8 cellular contexts compared by ENCODE assay signal in the genomic region with DNA sequence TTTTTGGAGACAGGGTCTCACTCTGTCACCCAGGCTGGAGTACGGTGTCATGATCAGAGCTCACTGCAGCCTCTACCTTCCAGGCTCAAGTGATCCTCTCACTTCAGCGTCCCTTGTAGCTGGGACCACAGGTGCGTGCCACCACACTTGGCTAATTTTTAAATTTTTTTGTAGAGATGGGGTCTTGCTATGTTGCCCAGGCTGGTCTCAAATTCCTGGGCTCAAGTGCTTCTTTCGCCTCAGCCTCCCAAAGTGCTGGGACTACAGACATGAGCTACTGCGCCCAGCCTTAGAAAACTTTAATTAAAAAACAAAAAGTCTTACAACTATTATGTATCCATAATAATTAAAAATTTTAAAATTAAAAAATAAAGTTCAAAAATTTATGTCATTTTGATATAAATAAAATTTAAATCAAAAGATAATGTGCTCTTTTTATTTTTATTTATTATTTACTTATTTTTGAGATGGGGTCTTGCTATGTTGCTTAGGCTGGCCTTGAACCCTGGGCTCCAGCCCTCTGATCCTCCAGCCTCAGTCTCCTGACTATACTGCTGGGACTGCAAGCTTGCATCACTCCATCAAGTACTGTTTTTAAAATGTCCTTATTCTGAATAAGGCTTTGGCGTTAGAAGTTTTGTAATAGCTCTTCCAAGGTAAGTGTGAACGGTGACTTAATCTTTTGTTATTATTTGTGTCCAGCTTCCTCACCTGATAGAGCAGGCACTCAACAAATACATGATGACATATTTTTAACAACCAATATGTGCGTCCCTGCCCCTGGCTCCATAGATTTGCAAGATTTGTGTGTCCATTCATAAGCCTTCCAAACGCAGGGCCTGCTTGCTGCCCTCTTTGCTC. TPM values are rescaled to one million over a fixed set of nuclear protein-coding genes. Genes with fewer than 3 reads are reported as not detected.
DNase-seq lines count a peak whose midpoint lies in the region; ATAC-seq, FAIRE-seq and TF ChIP-seq lines count a peak whose summit lies in the region.

No MANE protein-coding gene starts in this region.

- H3K36me3 ChIP-seq in HUES64 (ENCODE audit: insufficient read depth, low read length) (peaks cover 7% of the 10 kb centered on the region), K562 (ENCODE audit: control insufficient read depth, insufficient read depth, low read length) (peaks cover 25% of the 10 kb centered on the region; the same call in 2 of the 3 replicates), right lobe of liver (peaks cover 0 to 25% (median 0%) of the 10 kb centered on the region in 4 donors), upper lobe of right lung (peaks cover 21% of the 10 kb centered on the region)

- no peak overlapping the region for H3K27ac ChIP-seq in HUES64 (ENCODE audit: low read depth, low read length)
- H3K27ac ChIP-seq in K562 (ENCODE audit: extremely low read depth, low read depth, low read length): peak overlapping the region; percentile 97
- peak overlapping the region; percentile 88 to 91 (median 89) for H3K27ac ChIP-seq in right lobe of liver
- peak overlapping the region; percentile 98 for H3K27ac ChIP-seq in upper lobe of right lung

- H3K27me3 ChIP-seq in HUES64 (ENCODE audit: insufficient read depth, low read length) (no peaks in the 10 kb centered on the region), K562 (ENCODE audit: control insufficient read depth in 2 of 2, insufficient read depth in 2 of 2, low read length in 2 of 2) (no peaks in the 10 kb centered on the region), right lobe of liver (no peaks in the 10 kb centered on the region), upper lobe of right lung (no peaks in the 10 kb centered on the region)

- peak overlapping the region; percentile 95 for H3K4me2 ChIP-seq in K562 (ENCODE audit: insufficient read depth, low read length)

- H3K9me3 ChIP-seq in HUES64 (ENCODE audit: insufficient read depth, low read depth, low read length): peaks cover 7% of the 10 kb centered on the region; the same call in 1 of the 2 replicates
- peaks cover 3% of the 10 kb centered on the region for H3K9me3 ChIP-seq in K562 (replicated peaks; ENCODE audit: control insufficient read depth, insufficient read depth, low read depth, low read length)
- no peaks in the 10 kb centered on the region for H3K9me3 ChIP-seq in right lobe of liver
- H3K9me3 ChIP-seq in upper lobe of right lung: no peaks in the 10 kb centered on the region

- TF ChIP-seq CTCF in K562 (IDR thresholded peaks at IDR 0.05 in 2 of 3, conservative IDR thresholded peaks at IDR 0.05 in 1 of 3; ENCODE audit: insufficient read depth in 2 of 3, low read depth in 1 of 3, low read length in 3 of 3) (no peak), right lobe of liver (IDR thresholded peaks at IDR 0.05) (no peak), upper lobe of right lung (IDR thresholded peaks at IDR 0.05) (no peak)

- no peak for TF ChIP-seq EP300 in K562 (IDR thresholded peaks at IDR 0.05; ENCODE audit: low read length)

- TF ChIP-seq POLR2A in K562 (conservative IDR thresholded peaks at IDR 0.05) (no peak), right lobe of liver (IDR thresholded peaks at IDR 0.05) (no peak)

- BruUV-seq in K562 (replicated peaks; lab: Mats Ljungman, UMichigan): no TSS peak

- no peak for TF ChIP-seq RAD21 in K562 (CRISPR knock-in tag; conservative IDR thresholded peaks at IDR 0.05 in 1 of 2, IDR thresholded peaks at IDR 0.05 in 1 of 2)

- POLR2A ChIA-PET in K562 (lab: Yijun Ruan, JAX): interaction anchor here (0.5 to 3.3 kb wide), 13 partner anchors 8 to 474 kb away, joined by 3 to 23 read pairs (median 4); a partner anchor contains a TSS

- CTCF ChIA-PET in K562 (lab: Yijun Ruan, JAX; ENCODE audit: low intra/inter-chr PET ratio): interaction anchor here (3.3 kb wide), 1 partner anchor 47 kb away, joined by 25 read pairs; a partner anchor contains a TSS

- intact Hi-C loops in K562 (cut with micrococcal nuclease) (loop anchor here (2.0 kb wide), 2 partner anchors 15 to 163 kb away; a partner anchor contains a TSS), right lobe of liver (cut with DNase I) (no loop called here), upper lobe of right lung (cut with DNase I) (loop anchor here (10.0 kb wide), 1 partner anchor 163 kb away; a partner anchor contains a TSS)

- no peaks in the 10 kb centered on the region for H3K9me1 ChIP-seq in K562 (ENCODE audit: control insufficient read depth, insufficient read depth, low read length)

- no peak; the same call in 2 of the 3 replicates for ATAC-seq in K562
- peak in 3 of 4 donors; percentile 9 to 37 (median 14) for ATAC-seq in right lobe of liver
- peak; percentile 19 for ATAC-seq in upper lobe of right lung
- no peak for ATAC-seq in HG02678 (IDR thresholded peaks at IDR 0.05; ENCODE audit: unreplicated experiment)

- 89% methylated on average over 9 of the region's 9 CpGs for WGBS in HUES64
- WGBS in K562 (ENCODE audit: insufficient coverage, low coverage, missing lambda C conversion rate): 57% methylated on average over 9 of the region's 9 CpGs
- 50% methylated on average over 7 of the region's 9 CpGs for WGBS in right lobe of liver (ENCODE audit: insufficient coverage, low coverage, low lambda C conversion rate, missing lambda C conversion rate)

- DNase-seq in AML-193 (lab: John Stamatoyannopoulos, UW) (peak; percentile 25 to 26), K562 (ENCODE audit: extremely low read depth in 1 of 4, low spot score in 3 of 4) (peak in 1 of 4 experiments; percentile 32), right lobe of liver (no peak), upper lobe of right lung (peak; percentile 17), DMS114 treated with DMSO at 0.1 percent for 48 hours (lab: John Stamatoyannopoulos, UW; ENCODE audit: unreplicated experiment) (no peak), NCI-H1930 (lab: John Stamatoyannopoulos, UW) (no peak)

- H3K4me3 ChIP-seq in HUES64 (ENCODE audit: low read length): peak overlapping the region; percentile 83
- peak overlapping the region; percentile 75 for H3K4me3 ChIP-seq in K562
- peak overlapping the region; percentile 69 to 89 (median 74) for H3K4me3 ChIP-seq in right lobe of liver
- H3K4me3 ChIP-seq in upper lobe of right lung: peak overlapping the region; percentile 77

- H2AFZ ChIP-seq in K562 (ENCODE audit: low read depth, low read length): peak overlapping the region; percentile 85

- FAIRE-seq in K562 (lab: Jason Lieb, UNC): peak; percentile 6

- H3K79me2 ChIP-seq in K562 (ENCODE audit: control insufficient read depth, insufficient read depth, low read length): peaks cover 41% of the 10 kb centered on the region

- H3K9ac ChIP-seq in HUES64 (ENCODE audit: low read depth, low read length) (peak overlapping the region; percentile 84), K562 (ENCODE audit: insufficient read depth in 1 of 2, low read depth in 2 of 2, low read length in 2 of 2) (peak overlapping the region; percentile 87 to 91)

- H4K20me1 ChIP-seq in K562 (replicated peaks; ENCODE audit: control insufficient read depth, insufficient read depth, low read length): no peaks in the 10 kb centered on the region

- H3K4me1 ChIP-seq in HUES64 (ENCODE audit: insufficient read depth, low read length): 0 out of 2 replicates have a peak, but pooled peaks cover 3% of the 10 kb centered on the region
- H3K4me1 ChIP-seq in K562 (replicated peaks in 1 of 2; ENCODE audit: control insufficient read depth in 2 of 2, insufficient read depth in 2 of 2, low read length in 2 of 2): peaks cover 6 to 16% of the 10 kb centered on the region in 2 experiments
- peaks cover 0 to 46% (median 21%) of the 10 kb centered on the region in 4 donors for H3K4me1 ChIP-seq in right lobe of liver
- peaks cover 19% of the 10 kb centered on the region for H3K4me1 ChIP-seq in upper lobe of right lung

- in situ Hi-C loops in K562 (cut with MboI): no loop called here

RNA-seq across cellular contexts. Expression of a gene that starts 1.6 kb away (rescaled TPM):
- polyA plus RNA-seq in HUES64 (2013, experiment 1 of 2): 5.0 TPM
- polyA plus RNA-seq in HUES64 (2013, experiment 2 of 2): 8.1 TPM
- total RNA-seq in K562 (2011; cell fraction: chromatin; rRNA removed; ENCODE audit: low replicate concordance): 21.5 and 28.9 TPM in 2 replicates
- total RNA-seq in K562 (2011; cell fraction: nucleolus; rRNA removed): 28.0 and 30.3 TPM in 2 replicates
- total RNA-seq in K562 (2011; cell fraction: nucleoplasm; rRNA removed): 31.4 and 33.9 TPM in 2 replicates
- total RNA-seq in K562 (2014; rRNA removed) (9.5 and 13.6 TPM in 2 replicates), K562 (2014; rRNA removed; fragmentation: Illumina TruSeq; extraction: Trizol) (3.6 and 5.4 TPM in 2 replicates), K562 (2015; rRNA removed; fragmentation: Illumina TruSeq; extraction: Trizol) (7.6 and 8.0 TPM in 2 replicates), K562 (2021) (6.9 and 9.1 TPM in 2 replicates), right lobe of liver (100 to 1,000 TPM; 202 to 236 (median 216) TPM), upper lobe of right lung (91.6 TPM)
- polyA plus RNA-seq in K562 (2011; rRNA removed) (6.3 and 6.8 TPM in 2 replicates), K562 (2014; fragmentation: Illumina TruSeq; extraction: Trizol) (7.3 and 8.8 TPM in 2 replicates), K562 (2014; fragmentation: Nextera tagmentation; extraction: Ambion mirVana) (1 to 10 TPM; 1.4 to 1.9 TPM), K562 (2014; rRNA removed) (10.7 and 13.7 TPM in 2 replicates)
- polyA plus RNA-seq in K562 (2011; cell fraction: cytosol; rRNA removed): 7.0 and 15.3 TPM in 2 replicates
- polyA plus RNA-seq in K562 (2011; cell fraction: nucleus; rRNA removed): 15.2 and 31.3 TPM in 2 replicates
- 5.0 and 22.5 TPM in 2 replicates for polyA plus RNA-seq in K562 (2012)
- 4.2 and 6.3 TPM in 2 replicates for polyA minus RNA-seq in K562 (2011; rRNA and poly(A)+ RNA removed)
- 6.9 and 12.2 TPM in 2 replicates for polyA minus RNA-seq in K562 (2011; cell fraction: cytosol; rRNA and poly(A)+ RNA removed)
- 13.3 and 14.9 TPM in 2 replicates for polyA minus RNA-seq in K562 (2011; cell fraction: nucleus; rRNA and poly(A)+ RNA removed)

RNA-seq across cellular contexts. Expression of a gene that starts 15.2 kb away (rescaled TPM):
- polyA plus RNA-seq in HUES64 (2013, experiment 1 of 2): 4.5 TPM
- polyA plus RNA-seq in HUES64 (2013, experiment 2 of 2): 6.3 TPM
- 1.5 and 1.9 TPM in 2 replicates for total RNA-seq in K562 (2011; cell fraction: chromatin; rRNA removed; ENCODE audit: low replicate concordance)
- 0.50 and 0.66 TPM in 2 replicates for total RNA-seq in K562 (2011; cell fraction: nucleolus; rRNA removed)
- total RNA-seq in K562 (2011; cell fraction: nucleoplasm; rRNA removed): 0.37 and 1.8 TPM in 2 replicates
- total RNA-seq in K562 (2014; rRNA removed) (0.16 and 1.0 TPM in 2 replicates), K562 (2014; rRNA removed; fragmentation: Illumina TruSeq; extraction: Trizol) (0.13 and 0.33 TPM in 2 replicates), K562 (2015; rRNA removed; fragmentation: Illumina TruSeq; extraction: Trizol) (0.14 and 0.19 TPM in 2 replicates), K562 (2021) (0.96 and 1.0 TPM in 2 replicates), right lobe of liver (1,000 to 10,000 TPM; 1,157 to 2,557 (median 1,950) TPM), upper lobe of right lung (367 TPM)
- polyA plus RNA-seq in K562 (2011; rRNA removed) (0.33 and 0.81 TPM in 2 replicates), K562 (2014; fragmentation: Illumina TruSeq; extraction: Trizol) (0.33 and 0.36 TPM in 2 replicates), K562 (2014; fragmentation: Nextera tagmentation; extraction: Ambion mirVana) (under 1 TPM in 1 of 2 experiments, not detected in 1; 0.07 TPM), K562 (2014; rRNA removed) (0.11 and 0.53 TPM in 2 replicates)
- polyA plus RNA-seq in K562 (2011; cell fraction: cytosol; rRNA removed): 0.42 and 0.77 TPM in 2 replicates
- polyA plus RNA-seq in K562 (2011; cell fraction: nucleus; rRNA removed): 1.4 and 2.8 TPM in 2 replicates
- polyA plus RNA-seq in K562 (2012): 0.20 and 0.98 TPM in 2 replicates
- 0.28 and 0.99 TPM in 2 replicates for polyA minus RNA-seq in K562 (2011; rRNA and poly(A)+ RNA removed)
- polyA minus RNA-seq in K562 (2011; cell fraction: cytosol; rRNA and poly(A)+ RNA removed): 1.5 TPM in 1 of 2 replicates, not detected in the other
- 0.40 and 0.67 TPM in 2 replicates for polyA minus RNA-seq in K562 (2011; cell fraction: nucleus; rRNA and poly(A)+ RNA removed)

RNA-seq across cellular contexts. Expression of a gene that starts 21.3 kb away (rescaled TPM):
- polyA plus RNA-seq in HUES64 (2013, experiment 1 of 2): 1.4 TPM
- polyA plus RNA-seq in HUES64 (2013, experiment 2 of 2): 1.5 TPM
- total RNA-seq in K562 (2011; cell fraction: chromatin; rRNA removed; ENCODE audit: low replicate concordance): 9.0 and 19.8 TPM in 2 replicates
- 11.1 and 12.5 TPM in 2 replicates for total RNA-seq in K562 (2011; cell fraction: nucleolus; rRNA removed)
- total RNA-seq in K562 (2011; cell fraction: nucleoplasm; rRNA removed): 7.3 and 12.5 TPM in 2 replicates
- 8.6 and 10.6 TPM in 2 replicates for total RNA-seq in K562 (2014; rRNA removed)
- 8.1 and 11.4 TPM in 2 replicates for total RNA-seq in K562 (2014; rRNA removed; fragmentation: Illumina TruSeq; extraction: Trizol)
- total RNA-seq in K562 (2015; rRNA removed; fragmentation: Illumina TruSeq; extraction: Trizol): 10.5 and 10.9 TPM in 2 replicates
- total RNA-seq in K562 (2021): 11.1 and 15.7 TPM in 2 replicates
- 9.1 and 12.0 TPM in 2 replicates for polyA plus RNA-seq in K562 (2011; rRNA removed)
- polyA plus RNA-seq in K562 (2011; cell fraction: cytosol; rRNA removed): 12.2 and 14.5 TPM in 2 replicates
- polyA plus RNA-seq in K562 (2011; cell fraction: nucleus; rRNA removed): 19.6 and 20.2 TPM in 2 replicates
- 10.1 and 19.0 TPM in 2 replicates for polyA plus RNA-seq in K562 (2012)
- 18.7 and 22.1 TPM in 2 replicates for polyA plus RNA-seq in K562 (2014; fragmentation: Illumina TruSeq; extraction: Trizol)
- polyA plus RNA-seq in K562 (2014; fragmentation: Nextera tagmentation; extraction: Ambion mirVana): 10 to 100 TPM; 12.1 to 22.5 TPM
- 12.2 and 12.5 TPM in 2 replicates for polyA plus RNA-seq in K562 (2014; rRNA removed)
- polyA minus RNA-seq in K562 (2011; rRNA and poly(A)+ RNA removed): 22.9 and 30.5 TPM in 2 replicates
- polyA minus RNA-seq in K562 (2011; cell fraction: cytosol; rRNA and poly(A)+ RNA removed): 6.6 and 10.7 TPM in 2 replicates
- polyA minus RNA-seq in K562 (2011; cell fraction: nucleus; rRNA and poly(A)+ RNA removed): 3.0 and 11.4 TPM in 2 replicates
- total RNA-seq in right lobe of liver: 100 to 1,000 TPM in 3 of 6 experiments, 10 to 100 TPM in 3; 44.1 to 239 (median 98.2) TPM
- total RNA-seq in upper lobe of right lung: 7.1 TPM

RNA-seq across cellular contexts. Expression of a gene that starts 22.8 kb away (rescaled TPM):
- polyA plus RNA-seq in HUES64 (2013, experiment 1 of 2): 16.1 TPM
- 15.6 TPM for polyA plus RNA-seq in HUES64 (2013, experiment 2 of 2)
- 71.8 and 159 TPM in 2 replicates for total RNA-seq in K562 (2011; cell fraction: chromatin; rRNA removed; ENCODE audit: low replicate concordance)
- total RNA-seq in K562 (2011; cell fraction: nucleolus; rRNA removed): 102 and 111 TPM in 2 replicates
- total RNA-seq in K562 (2011; cell fraction: nucleoplasm; rRNA removed): 67.6 and 87.0 TPM in 2 replicates
- 7.8 and 11.0 TPM in 2 replicates for total RNA-seq in K562 (2014; rRNA removed)
- total RNA-seq in K562 (2014; rRNA removed; fragmentation: Illumina TruSeq; extraction: Trizol): 6.2 and 6.8 TPM in 2 replicates
- total RNA-seq in K562 (2015; rRNA removed; fragmentation: Illumina TruSeq; extraction: Trizol): 4.3 and 5.5 TPM in 2 replicates
- total RNA-seq in K562 (2021): 14.7 and 18.5 TPM in 2 replicates
- 23.2 and 27.0 TPM in 2 replicates for polyA plus RNA-seq in K562 (2011; rRNA removed)
- 27.9 and 42.2 TPM in 2 replicates for polyA plus RNA-seq in K562 (2011; cell fraction: cytosol; rRNA removed)
- 68.7 and 118 TPM in 2 replicates for polyA plus RNA-seq in K562 (2011; cell fraction: nucleus; rRNA removed)
- polyA plus RNA-seq in K562 (2012): 13.5 and 15.5 TPM in 2 replicates
- 11.9 and 14.3 TPM in 2 replicates for polyA plus RNA-seq in K562 (2014; fragmentation: Illumina TruSeq; extraction: Trizol)
- polyA plus RNA-seq in K562 (2014; fragmentation: Nextera tagmentation; extraction: Ambion mirVana): under 1 TPM; 0.08 to 0.10 TPM
- polyA plus RNA-seq in K562 (2014; rRNA removed): 11.2 and 17.6 TPM in 2 replicates
- 26.5 and 29.5 TPM in 2 replicates for polyA minus RNA-seq in K562 (2011; rRNA and poly(A)+ RNA removed)
- polyA minus RNA-seq in K562 (2011; cell fraction: cytosol; rRNA and poly(A)+ RNA removed): 31.0 and 36.0 TPM in 2 replicates
- 29.4 TPM in 2 replicates for polyA minus RNA-seq in K562 (2011; cell fraction: nucleus; rRNA and poly(A)+ RNA removed)
- 10 to 100 TPM; 38.9 to 55.2 (median 43.1) TPM for total RNA-seq in right lobe of liver
- 48.2 TPM for total RNA-seq in upper lobe of right lung

RNA-seq across cellular contexts. Expression of a gene that starts 46.9 kb away (rescaled TPM):
- 3.1 TPM for polyA plus RNA-seq in HUES64 (2013, experiment 1 of 2)
- polyA plus RNA-seq in HUES64 (2013, experiment 2 of 2): 3.5 TPM
- 3.2 and 4.9 TPM in 2 replicates for total RNA-seq in K562 (2011; cell fraction: chromatin; rRNA removed; ENCODE audit: low replicate concordance)
- total RNA-seq in K562 (2011; cell fraction: nucleolus; rRNA removed): 1.8 and 2.7 TPM in 2 replicates
- 1.8 and 2.6 TPM in 2 replicates for total RNA-seq in K562 (2011; cell fraction: nucleoplasm; rRNA removed)
- total RNA-seq in K562 (2014; rRNA removed): 0.04 and 0.27 TPM in 2 replicates
- total RNA-seq in K562 (2014; rRNA removed; fragmentation: Illumina TruSeq; extraction: Trizol): 0.29 and 0.35 TPM in 2 replicates
- total RNA-seq in K562 (2015; rRNA removed; fragmentation: Illumina TruSeq; extraction: Trizol): 0.08 and 0.25 TPM in 2 replicates
- 0.84 and 1.2 TPM in 2 replicates for total RNA-seq in K562 (2021)
- 0.39 and 0.95 TPM in 2 replicates for polyA plus RNA-seq in K562 (2011; rRNA removed)
- 0.09 and 0.18 TPM in 2 replicates for polyA plus RNA-seq in K562 (2011; cell fraction: cytosol; rRNA removed)
- polyA plus RNA-seq in K562 (2011; cell fraction: nucleus; rRNA removed): 2.1 and 3.7 TPM in 2 replicates
- 0.26 and 0.48 TPM in 2 replicates for polyA plus RNA-seq in K562 (2012)
- 0.45 and 0.46 TPM in 2 replicates for polyA plus RNA-seq in K562 (2014; fragmentation: Illumina TruSeq; extraction: Trizol)
- under 1 TPM; 0.08 to 0.11 TPM for polyA plus RNA-seq in K562 (2014; fragmentation: Nextera tagmentation; extraction: Ambion mirVana)
- polyA plus RNA-seq in K562 (2014; rRNA removed): 0.12 and 0.26 TPM in 2 replicates
- polyA minus RNA-seq in K562 (2011; rRNA and poly(A)+ RNA removed): 0.28 and 0.87 TPM in 2 replicates
- polyA minus RNA-seq in K562 (2011; cell fraction: cytosol; rRNA and poly(A)+ RNA removed): not detected in 2 replicates
- polyA minus RNA-seq in K562 (2011; cell fraction: nucleus; rRNA and poly(A)+ RNA removed): 1.2 and 1.8 TPM in 2 replicates
- total RNA-seq in right lobe of liver: 1,000 to 10,000 TPM in 5 of 6 experiments, 100 to 1,000 TPM in 1; 993 to 2,993 (median 1,796) TPM
- 321 TPM for total RNA-seq in upper lobe of right lung

Comparison
In these comparisons a context has a peak if more than half of its experiments do, and no peak if none do; other contexts are left out.
1. DNase-seq: peak in AML-193 (2 of 2) and upper lobe of right lung (single experiment); none in right lobe of liver (0 of 3), DMS114 treated with DMSO at 0.1 percent for 48 hours (single experiment) and NCI-H1930 (0 of 2).
2. ATAC-seq: peak in right lobe of liver (3 of 4) and upper lobe of right lung (single experiment); none in K562 (single experiment) and HG02678 (single experiment).
3. RNA of a gene that starts 15.2 kb away (total RNA-seq): 1,157 to 2,557 TPM in right lobe of liver and 367 TPM in upper lobe of right lung (single experiment); 0.13 to 1.9 TPM in K562; every median in the first group is over 100 times any median in the second.
4. intact Hi-C loops: an anchor here in K562 (2.0 kb wide) and upper lobe of right lung (10.0 kb wide); none called in right lobe of liver.
5. Peak in every context shown above with its lines, with median percentiles within 50 percentile points of each other: H3K4me3 ChIP-seq.